ENCODE assay signal across 8 cellular contexts in genomic region chr2:30422437-30422805, GRCh38. TPM values are rescaled to one million over a fixed set of nuclear protein-coding genes. Genes with fewer than 3 reads are reported as not detected.
DNase-seq lines count a peak whose midpoint lies in the region; ATAC-seq and TF ChIP-seq lines count a peak whose summit lies in the region.

No MANE protein-coding gene starts in this region.

- DNase-seq in AG10803 (ENCODE audit: low read depth) (peak; percentile 86), SK-N-SH (peak; percentile 70), mucosa of descending colon (peak; percentile 41 to 70 (median 68)), adrenal gland (no peak), tibial nerve (ENCODE audit: low spot score in 2 of 2) (no peak)
- peak; percentile 52 for DNase-seq in activated naive CD8-positive, alpha-beta T cell treated with anti-CD3 and anti-CD28 coated beads, Interleukin-2, amount 10 ng/mL, durations not matched to agents 7 days and 5 days
- peak; percentile 51 to 84 (median 64) for DNase-seq in stimulated activated naive CD4-positive, alpha-beta T cell (lab: John Stamatoyannopoulos, UW)

- peak overlapping the region; percentile 27; the same call in 1 of the 2 replicates for H3K9ac ChIP-seq in SK-N-SH

- H3K4me2 ChIP-seq in SK-N-SH, result peak overlapping the region; percentile 72

- intact Hi-C loops in mucosa of descending colon (cut with DNase I, micrococcal nuclease), result no loop called here
- intact Hi-C loops in adrenal gland (cut with DNase I), result no loop called here

- H3K4me1 Mint-ChIP-seq in activated naive CD8-positive, alpha-beta T cell treated with anti-CD3 and anti-CD28 coated beads, Interleukin-2, amount 10 ng/mL, durations not matched to agents 7 days and 5 days, result peaks cover 32% of the 10 kb centered on the region

- H3K79me2 ChIP-seq in SK-N-SH (ENCODE audit: insufficient read depth), result no peaks in the 10 kb centered on the region

- H3K9me3 ChIP-seq in SK-N-SH (no peaks in the 10 kb centered on the region), mucosa of descending colon (no peaks in the 10 kb centered on the region), adrenal gland (replicated peaks in 1 of 3) (no peaks in the 10 kb centered on the region), tibial nerve (no peaks in the 10 kb centered on the region)

- ATAC-seq in GM21529 (IDR thresholded peaks at IDR 0.05; ENCODE audit: unreplicated experiment), result peak; percentile 71
- ATAC-seq in activated naive CD8-positive, alpha-beta T cell treated with anti-CD3 and anti-CD28 coated beads, Interleukin-2, amount 10 ng/mL, durations not matched to agents 7 days and 5 days (ENCODE audit: low read depth), result peak; percentile 96
- ATAC-seq in mucosa of descending colon, result peak; percentile 98

- no peaks in the 10 kb centered on the region for H3K27me3 Mint-ChIP-seq in activated naive CD8-positive, alpha-beta T cell treated with anti-CD3 and anti-CD28 coated beads, Interleukin-2, amount 10 ng/mL, durations not matched to agents 7 days and 5 days

- H4K20me1 ChIP-seq in SK-N-SH (ENCODE audit: insufficient read depth), result no peaks in the 10 kb centered on the region

- peaks cover 6% of the 10 kb centered on the region for H3K36me3 Mint-ChIP-seq in activated naive CD8-positive, alpha-beta T cell treated with anti-CD3 and anti-CD28 coated beads, Interleukin-2, amount 10 ng/mL, durations not matched to agents 7 days and 5 days

- peak overlapping the region; percentile 86 for H3K27ac Mint-ChIP-seq in activated naive CD8-positive, alpha-beta T cell treated with anti-CD3 and anti-CD28 coated beads, Interleukin-2, amount 10 ng/mL, durations not matched to agents 7 days and 5 days

- H3K9me3 Mint-ChIP-seq in activated naive CD8-positive, alpha-beta T cell treated with anti-CD3 and anti-CD28 coated beads, Interleukin-2, amount 10 ng/mL, durations not matched to agents 7 days and 5 days, result peaks cover 4% of the 10 kb centered on the region

- TF ChIP-seq CTCF in AG10803 (conservative IDR thresholded peaks at IDR 0.05; ENCODE audit: low read length), result no peak
- TF ChIP-seq CTCF in SK-N-SH (IDR thresholded peaks at IDR 0.05), result no peak
- TF ChIP-seq CTCF in mucosa of descending colon (IDR thresholded peaks at IDR 0.05), result no peak
- TF ChIP-seq CTCF in adrenal gland (IDR thresholded peaks at IDR 0.05), result no peak
- TF ChIP-seq CTCF in tibial nerve (IDR thresholded peaks at IDR 0.05), result no peak

- H3K4me1 ChIP-seq in SK-N-SH (ENCODE audit: control insufficient read depth in 1 of 2, insufficient read depth in 2 of 2, low read depth in 1 of 2, low read length in 1 of 2), result peaks cover 20 to 24% of the 10 kb centered on the region in 2 experiments; a peak in 3 of 4 replicates
- no peaks in the 10 kb centered on the region for H3K4me1 ChIP-seq in mucosa of descending colon (ENCODE audit: low read depth)
- H3K4me1 ChIP-seq in adrenal gland (replicated peaks in 1 of 2), result peaks cover 0 to under 1% of the 10 kb centered on the region in 2 donors
- H3K4me1 ChIP-seq in tibial nerve, result peaks cover 0 to 19% (median 15%) of the 10 kb centered on the region in 4 donors

- no peak overlapping the region; the same call in 1 of the 2 replicates for H3K4me3 ChIP-seq in AG10803 (ENCODE audit: low read length)
- no peak overlapping the region for H3K4me3 ChIP-seq in SK-N-SH (ENCODE audit: low read depth in 2 of 2, low read length in 1 of 2)
- no peak overlapping the region for H3K4me3 ChIP-seq in mucosa of descending colon
- no peak overlapping the region for H3K4me3 ChIP-seq in adrenal gland
- no peak overlapping the region for H3K4me3 ChIP-seq in tibial nerve

- POLR2A ChIA-PET in SK-N-SH (lab: Yijun Ruan, JAX), result interaction anchor here (0.8 to 2.5 kb wide), 11 partner anchors 10 to 812 kb away, joined by 3 to 19 read pairs (median 4); partner anchors contain the start of genes EHD3, LBH and LCLAT1
- POLR2A ChIA-PET in activated naive CD8-positive, alpha-beta T cell treated with anti-CD3 and anti-CD28 coated beads, Interleukin-2, amount 10 ng/mL, durations not matched to agents 7 days and 5 days (lab: Charles Lee), result interaction anchor here (0.7 to 1.9 kb wide), 12 partner anchors 25 to 276 kb away, joined by 3 to 11 read pairs (median 4); partner anchors contain the start of genes LBH, LCLAT1 and YPEL5

- 39% methylated on average over 4 of the region's 4 CpGs for WGBS in SK-N-SH (ENCODE audit: low lambda C conversion rate)
- WGBS in adrenal gland, 4 donors, result 64 to 75% (median 71%) methylated on average over 4 of the region's 4 CpGs
- WGBS in tibial nerve, 2 donors, result 25 to 35% methylated on average over 4 of the region's 4 CpGs

- TF ChIP-seq EP300 in SK-N-SH (IDR thresholded peaks at IDR 0.05; ENCODE audit: borderline replicate concordance in 1 of 2, low read depth in 1 of 2, low read length in 1 of 2) (no peak), tibial nerve (IDR thresholded peaks at IDR 0.05) (no peak)

- no peaks in the 10 kb centered on the region for H3K9me2 ChIP-seq in SK-N-SH

- H3K27me3 ChIP-seq in SK-N-SH (ENCODE audit: insufficient read depth), result no peaks in the 10 kb centered on the region
- H3K27me3 ChIP-seq in adrenal gland, result no peaks in the 10 kb centered on the region
- no peaks in the 10 kb centered on the region for H3K27me3 ChIP-seq in tibial nerve

- H3K27ac ChIP-seq in SK-N-SH (ENCODE audit: low read depth in 2 of 2, low read length in 1 of 2) (peak overlapping the region; percentile 76 to 94), adrenal gland (peak overlapping the region in 2 of 5 donors; percentile 31 to 64), tibial nerve (peak overlapping the region in 1 of 4 donors; percentile 36)

- no peak for TF ChIP-seq RAD21 in SK-N-SH (IDR thresholded peaks at IDR 0.05; ENCODE audit: low read length)

- CTCF ChIA-PET in SK-N-SH (lab: Yijun Ruan, JAX), result interaction anchor here (0.7 to 3.2 kb wide), 14 partner anchors 9 to 287 kb away, joined by 3 to 12 read pairs (median 4); no protein-coding TSS in a partner anchor

- peaks cover 8% of the 10 kb centered on the region for H3F3A ChIP-seq in SK-N-SH (replicated peaks; ENCODE audit: insufficient read depth)

- no peak for TF ChIP-seq POLR2A in adrenal gland (IDR thresholded peaks at IDR 0.05)
- TF ChIP-seq POLR2A in tibial nerve (IDR thresholded peaks at IDR 0.05), result no peak

- no peaks in the 10 kb centered on the region for H3K36me3 ChIP-seq in SK-N-SH (replicated peaks in 1 of 2; ENCODE audit: control insufficient read depth in 1 of 2, insufficient read depth in 2 of 2, low read length in 1 of 2)
- H3K36me3 ChIP-seq in mucosa of descending colon (ENCODE audit: low read depth), result no peaks in the 10 kb centered on the region
- no peaks in the 10 kb centered on the region for H3K36me3 ChIP-seq in adrenal gland (replicated peaks in 1 of 2)
- no peaks in the 10 kb centered on the region for H3K36me3 ChIP-seq in tibial nerve

- H3K4me3 Mint-ChIP-seq in activated naive CD8-positive, alpha-beta T cell treated with anti-CD3 and anti-CD28 coated beads, Interleukin-2, amount 10 ng/mL, durations not matched to agents 7 days and 5 days, result peak overlapping the region; percentile 68

- H2AFZ ChIP-seq in SK-N-SH (ENCODE audit: low read depth), result peak overlapping the region; percentile 84

TF ChIP-seq in SK-N-SH, 30 proteins besides CTCF, POLR2A, EP300 and RAD21:
- TF ChIP-seq CHD2 (IDR thresholded peaks at IDR 0.05; ENCODE audit: low read length, partially characterized antibody) (peak; percentile 4), JUND (IDR thresholded peaks at IDR 0.05) (no peak)

RNA-seq across cellular contexts. Expression of gene LCLAT1, which starts 24.6 kb away (rescaled TPM):
- polyA plus RNA-seq in SK-N-SH (2012; rRNA removed) (6.9 and 7.3 TPM in 2 replicates), adrenal gland (10 to 100 TPM in 1 of 3 donors, 1 to 10 TPM in 2; 1.9 to 10.7 (median 2.4) TPM)
- 9.2 and 9.5 TPM in 2 replicates for polyA plus RNA-seq in SK-N-SH (2012; cell fraction: cytosol; rRNA removed)
- 2.7 and 5.2 TPM in 2 replicates for polyA plus RNA-seq in SK-N-SH (2012; cell fraction: nucleus; rRNA removed)
- total RNA-seq in activated naive CD8-positive, alpha-beta T cell treated with anti-CD3 and anti-CD28 coated beads, Interleukin-2, amount 10 ng/mL, durations not matched to agents 7 days and 5 days, result 10 to 100 TPM; 19.8 to 21.2 TPM
- total RNA-seq in mucosa of descending colon (10 to 100 TPM; 18.1 to 27.1 (median 22.2) TPM), adrenal gland (10 to 100 TPM; 11.7 to 23.0 (median 19.7) TPM), tibial nerve (10 to 100 TPM in 2 of 4 donors, 1 to 10 TPM in 2; 8.4 to 15.9 (median 11.8) TPM)

Comparison
In these comparisons a context has a peak if more than half of its experiments do, and no peak if none do; other contexts are left out.
1. DNase-seq: peak in AG10803 (single experiment), SK-N-SH (single experiment), activated naive CD8-positive, alpha-beta T cell treated with anti-CD3 and anti-CD28 coated beads, Interleukin-2, amount 10 ng/mL, durations not matched to agents 7 days and 5 days (single experiment), mucosa of descending colon (3 of 3) and stimulated activated naive CD4-positive, alpha-beta T cell (6 of 6); none in adrenal gland (0 of 7) and tibial nerve (0 of 2).
2. Peak in every context shown above with its lines, with median percentiles within 50 percentile points of each other: ATAC-seq.